Comparison of ENCODE assay signal across 8 cellular contexts in the genomic region with DNA sequence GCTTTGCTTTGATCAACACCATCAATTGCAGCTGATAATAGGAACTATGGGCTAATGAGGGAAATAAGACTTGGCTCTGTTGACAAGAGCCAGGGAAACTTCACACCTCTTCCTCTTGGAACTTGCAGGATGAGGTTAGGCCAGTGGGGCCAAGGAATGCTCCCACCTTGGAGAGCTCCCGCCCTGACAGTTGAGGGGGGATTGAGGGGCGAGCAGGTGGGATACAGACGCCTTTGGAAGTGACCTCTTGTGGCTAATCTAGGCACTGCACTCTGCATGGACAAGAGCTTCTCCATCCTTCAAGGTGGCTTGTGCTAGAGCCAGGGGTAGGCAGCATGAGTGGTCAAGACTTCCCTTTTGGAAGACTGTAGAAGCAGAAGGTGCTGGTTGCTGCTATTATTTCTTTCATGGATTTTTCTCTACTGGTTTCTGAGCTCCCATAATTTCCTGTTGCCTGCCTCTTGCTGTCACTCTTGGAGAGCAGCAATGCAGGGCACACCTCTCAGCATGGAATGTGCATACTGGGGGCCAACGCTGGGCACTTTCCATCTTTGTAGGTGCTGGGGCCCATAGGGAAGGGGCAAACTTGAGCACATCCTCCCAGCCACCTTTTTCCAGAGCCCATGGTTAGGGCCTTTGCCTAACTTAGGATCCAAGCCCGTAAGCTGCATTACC. TPM values are rescaled to one million over a fixed set of nuclear protein-coding genes. Genes with fewer than 3 reads are reported as not detected.
DNase-seq lines count a peak whose midpoint lies in the region; ATAC-seq and TF ChIP-seq lines count a peak whose summit lies in the region.

No MANE protein-coding gene starts in this region.

- ATAC-seq in GM19397 (IDR thresholded peaks at IDR 0.05; ENCODE audit: unreplicated experiment): no peak
- no peak for ATAC-seq in HG03159 (IDR thresholded peaks at IDR 0.05; ENCODE audit: unreplicated experiment)

- peak; percentile 88 for TF ChIP-seq CTCF in right atrium auricular region (IDR thresholded peaks at IDR 0.05)

- peaks cover 0 to 19% of the 10 kb centered on the region in 2 donors for H3K4me1 ChIP-seq in right atrium auricular region

- H3K4me1 Mint-ChIP-seq in activated T-helper 2 cell treated with anti-CD3 and anti-CD28 coated beads, Interferon-gamma antibody, Interleukin-2, Interleukin-4, amounts not matched to agents 10 μg/mL and 5 μg/mL and 100 μg/mL, durations not matched to agents 14 hours and 24 hours and 36 hours (ENCODE audit: low read depth): no peaks in the 10 kb centered on the region

- H3K27me3 Mint-ChIP-seq in activated T-helper 2 cell treated with anti-CD3 and anti-CD28 coated beads, Interferon-gamma antibody, Interleukin-2, Interleukin-4, amounts not matched to agents 10 μg/mL and 5 μg/mL and 100 μg/mL, durations not matched to agents 14 hours and 24 hours and 36 hours (ENCODE audit: low read depth): no peaks in the 10 kb centered on the region

- no peak overlapping the region for H3K27ac ChIP-seq in right atrium auricular region

- no peak overlapping the region for H3K4me3 ChIP-seq in right atrium auricular region

- no peaks in the 10 kb centered on the region for H3K36me3 ChIP-seq in right atrium auricular region

- H3K36me3 Mint-ChIP-seq in activated T-helper 2 cell treated with anti-CD3 and anti-CD28 coated beads, Interferon-gamma antibody, Interleukin-2, Interleukin-4, amounts not matched to agents 10 μg/mL and 5 μg/mL and 100 μg/mL, durations not matched to agents 14 hours and 24 hours and 36 hours (ENCODE audit: low read depth): peaks cover 11% of the 10 kb centered on the region

- no peaks in the 10 kb centered on the region for H3K9me3 ChIP-seq in right atrium auricular region

- intact Hi-C loops in activated T-helper 2 cell treated with anti-CD3 and anti-CD28 coated beads, Interferon-gamma antibody, Interleukin-2, Interleukin-4, amounts not matched to agents 10 μg/mL and 5 μg/mL and 100 μg/mL, durations not matched to agents 14 hours and 24 hours and 36 hours (cut with micrococcal nuclease): loop anchor here (5.0 kb wide), 2 partner anchors 111 to 141 kb away; a partner anchor contains a TSS

- DNase-seq in 8988T (peak; percentile 83), EL (peak; percentile 41), NCI-H774 (lab: John Stamatoyannopoulos, UW) (peak; percentile 15), right atrium auricular region (ENCODE audit: low spot score) (no peak)
- DNase-seq in activated T-helper 2 cell treated with anti-CD3 and anti-CD28 coated beads, Interferon-gamma antibody, Interleukin-2, Interleukin-4, amounts not matched to agents 10 μg/mL and 5 μg/mL and 100 μg/mL, durations not matched to agents 14 hours and 24 hours and 36 hours (ENCODE audit: low spot score): peak; percentile 47
- peak; percentile 58 for DNase-seq in stimulated activated CD4-positive, alpha-beta T cell treated with anti-CD3 and anti-CD28 coated beads, Interleukin-15, amount 100 ng/mL, for 24 hours

- no peaks in the 10 kb centered on the region for H3K9me3 Mint-ChIP-seq in activated T-helper 2 cell treated with anti-CD3 and anti-CD28 coated beads, Interferon-gamma antibody, Interleukin-2, Interleukin-4, amounts not matched to agents 10 μg/mL and 5 μg/mL and 100 μg/mL, durations not matched to agents 14 hours and 24 hours and 36 hours

- peak overlapping the region; percentile 59 for H3K27ac Mint-ChIP-seq in activated T-helper 2 cell treated with anti-CD3 and anti-CD28 coated beads, Interferon-gamma antibody, Interleukin-2, Interleukin-4, amounts not matched to agents 10 μg/mL and 5 μg/mL and 100 μg/mL, durations not matched to agents 14 hours and 24 hours and 36 hours

- no peak overlapping the region for H3K4me3 Mint-ChIP-seq in activated T-helper 2 cell treated with anti-CD3 and anti-CD28 coated beads, Interferon-gamma antibody, Interleukin-2, Interleukin-4, amounts not matched to agents 10 μg/mL and 5 μg/mL and 100 μg/mL, durations not matched to agents 14 hours and 24 hours and 36 hours (ENCODE audit: low read depth)

- H3K27me3 ChIP-seq in right atrium auricular region: no peaks in the 10 kb centered on the region

RNA-seq across cellular contexts. Expression of a gene that starts 2.3 kb away (rescaled TPM):
- 59.5 and 62.1 TPM in 2 replicates for total RNA-seq in activated T-helper 2 cell treated with anti-CD3 and anti-CD28 coated beads, Interferon-gamma antibody, Interleukin-2, Interleukin-4, amounts not matched to agents 10 μg/mL and 5 μg/mL and 100 μg/mL, durations not matched to agents 14 hours and 24 hours and 36 hours
- 10 to 100 TPM; 19.6 to 35.7 TPM for total RNA-seq in right atrium auricular region

RNA-seq across cellular contexts. Expression of a gene that starts 50.7 kb away (rescaled TPM):
- total RNA-seq in activated T-helper 2 cell treated with anti-CD3 and anti-CD28 coated beads, Interferon-gamma antibody, Interleukin-2, Interleukin-4, amounts not matched to agents 10 μg/mL and 5 μg/mL and 100 μg/mL, durations not matched to agents 14 hours and 24 hours and 36 hours: 30.6 and 32.9 TPM in 2 replicates
- 1 to 10 TPM; 2.5 to 3.9 TPM for total RNA-seq in right atrium auricular region

RNA-seq across cellular contexts. Expression of a gene that starts 52.3 kb away (rescaled TPM):
- total RNA-seq in activated T-helper 2 cell treated with anti-CD3 and anti-CD28 coated beads, Interferon-gamma antibody, Interleukin-2, Interleukin-4, amounts not matched to agents 10 μg/mL and 5 μg/mL and 100 μg/mL, durations not matched to agents 14 hours and 24 hours and 36 hours: not detected in 2 replicates
- under 1 TPM in 1 of 2 donors, not detected in 1; 0.35 TPM for total RNA-seq in right atrium auricular region

RNA-seq across cellular contexts. Expression of a gene that starts 56.0 kb away (rescaled TPM):
- total RNA-seq in activated T-helper 2 cell treated with anti-CD3 and anti-CD28 coated beads, Interferon-gamma antibody, Interleukin-2, Interleukin-4, amounts not matched to agents 10 μg/mL and 5 μg/mL and 100 μg/mL, durations not matched to agents 14 hours and 24 hours and 36 hours: 136 and 143 TPM in 2 replicates
- total RNA-seq in right atrium auricular region: 10 to 100 TPM; 52.8 to 57.7 TPM
